10 cellular contexts compared by ENCODE assay signal in genomic region chr18:70892381-70892780, GRCh38.
"Had no signal": no experiment of that assay in that cellular context is flagged by ENCODE, and none has a peak within 500 bp of the region (broad histone marks: within the 10 kb centered on the region; RNA-seq: fewer than 3 reads in every experiment).

No MANE protein-coding gene starts in this region.

- H3K27ac ChIP-seq: GM23248 had no signal

- H3K4me3 Mint-ChIP-seq: HFFc6 had no signal

- H3K4me3 ChIP-seq: GM23248, HAP-1, K562 had no signal

- DNase-seq: GM23248, GOT3, H7, HFFc6, IMR-90, KG1 had no signal

- H3K27ac Mint-ChIP-seq: HFFc6 had no signal

- FAIRE-seq: HTR-8/SVneo, K562 had no signal

- H3K36me3 ChIP-seq: HAP-1 had no signal

- H3K4me1 ChIP-seq: HAP-1 had no signal

- ATAC-seq: HCT116, K562 had no signal

- H3K9me3 ChIP-seq: HAP-1 had no signal
